In genomic region chr15:57098896-57099295, GRCh38 we compare ENCODE assay signal across 29 cellular contexts.
"Had no signal": no experiment of that assay in that cellular context is flagged by ENCODE, and none has a peak within 500 bp of the region (broad histone marks: within the 10 kb centered on the region; RNA-seq: fewer than 3 reads in every experiment).

No MANE protein-coding gene starts in this region.

- H3K4me1 ChIP-seq: left lung, lower lobe of right lung, thyroid gland, upper lobe of left lung, vagina had no signal

- H3K27ac ChIP-seq: heart right ventricle, left lung, lower lobe of right lung, right lobe of liver, thyroid gland, upper lobe of left lung, vagina had no signal

- H3K9me3 Mint-ChIP-seq: activated CD4-positive, alpha-beta memory T cell treated with anti-CD3 and anti-CD28 coated beads, Interleukin-2, amount 10 ng/mL, durations not matched to agents 7 days and 5 days; activated T-cell treated with anti-CD3 and anti-CD28 coated beads, Interleukin-2, amount 50 U/mL, for 24 hours; activated T-helper 17 cell treated with anti-CD3 and anti-CD28 coated beads, Interleukin-2, amount 50 U/mL, for 72 hours; central memory CD8-positive, alpha-beta T cell; nephron; stimulated activated effector memory CD8-positive, alpha-beta T cell treated with anti-CD3 and anti-CD28 coated beads, Interleukin-12 subunit alpha, Interleukin-12 subunit beta, amount 100 ng/mL, for 72 hours had no signal

- H3K27ac Mint-ChIP-seq: activated CD4-positive, alpha-beta memory T cell treated with anti-CD3 and anti-CD28 coated beads, Interleukin-2, amount 10 ng/mL, durations not matched to agents 7 days and 5 days; activated CD4-positive, alpha-beta T cell treated with anti-CD3 and anti-CD28 coated beads, Interleukin-2, amount 10 ng/mL, durations not matched to agents 7 days and 5 days; activated T-cell treated with anti-CD3 and anti-CD28 coated beads, Interleukin-2, amount 50 U/mL, for 24 hours; activated T-helper 17 cell treated with anti-CD3 and anti-CD28 coated beads, Interleukin-2, amount 50 U/mL, for 72 hours; stimulated activated effector memory CD8-positive, alpha-beta T cell treated with anti-CD3 and anti-CD28 coated beads, Interleukin-12 subunit alpha, Interleukin-12 subunit beta, amount 100 ng/mL, for 72 hours; T-helper 17 cell had no signal

- H3K27me3 Mint-ChIP-seq: activated CD4-positive, alpha-beta memory T cell treated with anti-CD3 and anti-CD28 coated beads, Interleukin-2, amount 10 ng/mL, durations not matched to agents 7 days and 5 days; activated CD4-positive, alpha-beta T cell treated with anti-CD3 and anti-CD28 coated beads, Interleukin-2, amount 10 ng/mL, durations not matched to agents 7 days and 5 days; activated T-cell treated with anti-CD3 and anti-CD28 coated beads, Interleukin-2, amount 50 U/mL, for 24 hours; activated T-helper 17 cell treated with anti-CD3 and anti-CD28 coated beads, Interleukin-2, amount 50 U/mL, for 72 hours; central memory CD8-positive, alpha-beta T cell; progenitor cell of endocrine pancreas; stimulated activated naive CD8-positive, alpha-beta T cell treated with anti-CD3 and anti-CD28 coated beads, Interleukin-15, amount 100 ng/mL, for 72 hours; T-helper 17 cell had no signal

- ATAC-seq: activated T-helper 17 cell treated with anti-CD3 and anti-CD28 coated beads, Interleukin-2, amount 50 U/mL, for 72 hours; heart right ventricle; left lung; lower lobe of right lung; mucosa of descending colon; right lobe of liver; stimulated activated effector memory CD8-positive, alpha-beta T cell treated with anti-CD3 and anti-CD28 coated beads, Interleukin-12 subunit alpha, Interleukin-12 subunit beta, amount 100 ng/mL, for 72 hours; stimulated activated naive CD8-positive, alpha-beta T cell treated with anti-CD3 and anti-CD28 coated beads, Interleukin-15, amount 100 ng/mL, for 72 hours; T-helper 17 cell had no signal

- H3K4me3 ChIP-seq: heart right ventricle, left lung, lower lobe of right lung, mucosa of descending colon, right lobe of liver, thyroid gland, upper lobe of left lung, vagina had no signal

- DNase-seq: activated CD4-positive, alpha-beta memory T cell treated with anti-CD3 and anti-CD28 coated beads, Interleukin-2, amount 10 ng/mL, durations not matched to agents 7 days and 5 days; activated CD4-positive, alpha-beta T cell treated with anti-CD3 and anti-CD28 coated beads for 1 hour; activated CD4-positive, alpha-beta T cell treated with anti-CD3 and anti-CD28 coated beads, Interleukin-2, amount 10 ng/mL, durations not matched to agents 7 days and 5 days; activated CD8-positive, alpha-beta memory T cell treated with anti-CD3 and anti-CD28 coated beads, Interleukin-2, amount 50 U/mL, for 48 hours; activated gamma-delta T cell treated with Interleukin-2 at 50 U/mL for 16 hours; activated naive CD4-positive, alpha-beta T cell treated with anti-CD3 and anti-CD28 coated beads, Interleukin-2, amount 50 U/mL, for 16 hours; activated T-cell treated with anti-CD3 and anti-CD28 coated beads, Interleukin-2, amount 50 U/mL, for 24 hours; amygdala; dermis blood vessel endothelial cell; effector CD8-positive, alpha-beta T cell; foreskin melanocyte; heart right ventricle; kidney glomerular epithelial cell; left lung; lower lobe of right lung; mucosa of descending colon; right lobe of liver; stimulated activated CD4-positive, alpha-beta T cell treated with anti-CD3 and anti-CD28 coated beads, Interleukin-4, amount 100 ng/mL, for 24 hours; stimulated activated naive CD8-positive, alpha-beta T cell treated with anti-CD3 and anti-CD28 coated beads, Interleukin-15, amount 100 ng/mL, for 72 hours; substantia nigra; T-helper 17 cell; thyroid gland; upper lobe of left lung had no signal

- H3K4me1 Mint-ChIP-seq: activated CD4-positive, alpha-beta memory T cell treated with anti-CD3 and anti-CD28 coated beads, Interleukin-2, amount 10 ng/mL, durations not matched to agents 7 days and 5 days; stimulated activated effector memory CD8-positive, alpha-beta T cell treated with anti-CD3 and anti-CD28 coated beads, Interleukin-12 subunit alpha, Interleukin-12 subunit beta, amount 100 ng/mL, for 72 hours; stimulated activated naive CD8-positive, alpha-beta T cell treated with anti-CD3 and anti-CD28 coated beads, Interleukin-15, amount 100 ng/mL, for 72 hours had no signal

- H3K36me3 ChIP-seq: left lung, lower lobe of right lung, right lobe of liver, thyroid gland, vagina had no signal

- H3K27me3 ChIP-seq: heart right ventricle, left lung, right lobe of liver, thyroid gland, upper lobe of left lung, vagina had no signal

- H3K9me3 ChIP-seq: heart right ventricle, left lung, lower lobe of right lung, mucosa of descending colon, right lobe of liver, thyroid gland, upper lobe of left lung, vagina had no signal

- H3K4me3 Mint-ChIP-seq: activated CD4-positive, alpha-beta memory T cell treated with anti-CD3 and anti-CD28 coated beads, Interleukin-2, amount 10 ng/mL, durations not matched to agents 7 days and 5 days; activated CD4-positive, alpha-beta T cell treated with anti-CD3 and anti-CD28 coated beads, Interleukin-2, amount 10 ng/mL, durations not matched to agents 7 days and 5 days; activated T-cell treated with anti-CD3 and anti-CD28 coated beads, Interleukin-2, amount 50 U/mL, for 24 hours; activated T-helper 17 cell treated with anti-CD3 and anti-CD28 coated beads, Interleukin-2, amount 50 U/mL, for 72 hours; central memory CD8-positive, alpha-beta T cell; nephron; stimulated activated effector memory CD8-positive, alpha-beta T cell treated with anti-CD3 and anti-CD28 coated beads, Interleukin-12 subunit alpha, Interleukin-12 subunit beta, amount 100 ng/mL, for 72 hours; stimulated activated naive CD8-positive, alpha-beta T cell treated with anti-CD3 and anti-CD28 coated beads, Interleukin-15, amount 100 ng/mL, for 72 hours; T-helper 17 cell had no signal
